9 cellular contexts compared by ENCODE assay signal in genomic region chr17:76530489-76530814, GRCh38. TPM values are rescaled to one million over a fixed set of nuclear protein-coding genes. Genes with fewer than 3 reads are reported as not detected.
DNase-seq lines count a peak whose midpoint lies in the region; ATAC-seq and TF ChIP-seq lines count a peak whose summit lies in the region.
"Had no signal": no experiment of that assay in that cellular context is flagged by ENCODE, and none has a peak within 500 bp of the region (broad histone marks: within the 10 kb centered on the region; RNA-seq: fewer than 3 reads in every experiment).

No MANE protein-coding gene starts in this region.

- H3F3A ChIP-seq in MM.1S (ENCODE audit: insufficient read depth, low read length) = no peaks in the 10 kb centered on the region

- peaks cover 68% of the 10 kb centered on the region for H3K27me3 ChIP-seq in MM.1S (replicated peaks; ENCODE audit: insufficient read depth, low read length)
- H3K27me3 ChIP-seq in body of pancreas = no peaks in the 10 kb centered on the region
- H3K27me3 ChIP-seq in lung (ENCODE audit: control insufficient read depth, insufficient read depth) = no peaks in the 10 kb centered on the region
- H3K27me3 ChIP-seq in suprapubic skin = no peaks in the 10 kb centered on the region

- H3K36me3 ChIP-seq in MM.1S (replicated peaks; ENCODE audit: insufficient read depth, low read length) = no peaks in the 10 kb centered on the region
- H3K36me3 ChIP-seq in body of pancreas (replicated peaks in 1 of 2; ENCODE audit: insufficient read depth in 1 of 2, low read depth in 2 of 2) = no peaks in the 10 kb centered on the region
- no peaks in the 10 kb centered on the region for H3K36me3 ChIP-seq in lung (ENCODE audit: control insufficient read depth in 2 of 2, insufficient read depth in 2 of 2, low read length in 2 of 2)
- H3K36me3 ChIP-seq in suprapubic skin = no peaks in the 10 kb centered on the region

- no peak for TF ChIP-seq EP300 in suprapubic skin (IDR thresholded peaks at IDR 0.05)

- H3K9me2 ChIP-seq in MM.1S (replicated peaks; ENCODE audit: insufficient read depth, low read length) = no peaks in the 10 kb centered on the region

- intact Hi-C loops in body of pancreas (cut with DNase I) = no loop called here
- intact Hi-C loops in posterior vena cava (cut with DNase I) = no loop called here

- TF ChIP-seq CTCF in MM.1S (IDR thresholded peaks at IDR 0.05; ENCODE audit: low read length) (no peak), body of pancreas (IDR thresholded peaks at IDR 0.05) (no peak), lung (IDR thresholded peaks at IDR 0.05; ENCODE audit: control extremely low read depth, extremely low read depth) (no peak), suprapubic skin (IDR thresholded peaks at IDR 0.05) (no peak)

- H3K4me3 ChIP-seq in MM.1S (ENCODE audit: low read length) (no peak overlapping the region), body of pancreas (no peak overlapping the region), lung (no peak overlapping the region), suprapubic skin (peak overlapping the region; percentile 19)

- no peak for DNase-seq in MM.1S
- peak in 1 of 4 donors; percentile 26 for DNase-seq in body of pancreas
- DNase-seq in lung (ENCODE audit: low spot score) = no peak
- DNase-seq in suprapubic skin (ENCODE audit: low spot score in 2 of 2) = no peak
- DNase-seq in activated T-cell treated with anti-CD3 and anti-CD28 coated beads, Interleukin-2, amount 50 U/mL, for 48 hours = no peak
- DNase-seq in posterior vena cava (ENCODE audit: low spot score) = no peak
- no peak for DNase-seq in NCI-H1105 (lab: John Stamatoyannopoulos, UW)
- DNase-seq: activated effector memory CD4-positive, alpha-beta T cell treated with anti-CD3 and anti-CD28 coated beads, Interleukin-2, amount 50 U/mL, for 16 hours; SW 1271 had no signal

- H4K20me1 ChIP-seq in MM.1S (ENCODE audit: insufficient read depth, low read length) = no peaks in the 10 kb centered on the region

- H3K9ac ChIP-seq in MM.1S (ENCODE audit: low read length) = no peak overlapping the region

- 58 to 74% methylated on average over 5 to 7 of the region's 7 CpGs for WGBS in body of pancreas, 2 donors
- WGBS in lung, 2 donors = 45 to 74% methylated on average over 7 of the region's 7 CpGs
- WGBS in suprapubic skin = no CpG with 5 or more reads among the region's 7 CpGs

- ATAC-seq in body of pancreas (no peak), lung (ENCODE audit: insufficient read depth, low FRiP score) (no peak)

- H3K79me2 ChIP-seq in MM.1S (ENCODE audit: low read length) = no peaks in the 10 kb centered on the region

- H3K4me1 ChIP-seq in MM.1S (ENCODE audit: low read length) (peaks cover 5% of the 10 kb centered on the region; the same call in 1 of the 2 replicates), body of pancreas (peaks cover 5% of the 10 kb centered on the region), lung (ENCODE audit: control insufficient read depth in 2 of 2, insufficient read depth in 2 of 2, low read length in 2 of 2) (peaks cover 0 to 29% of the 10 kb centered on the region in 2 donors), suprapubic skin (peaks cover 59% of the 10 kb centered on the region)

- H3K4me2 ChIP-seq in MM.1S (ENCODE audit: low read depth, low read length) = no peak overlapping the region

- H3K27ac ChIP-seq in MM.1S (ENCODE audit: low read length) (no peak overlapping the region), body of pancreas (peak overlapping the region; percentile 22 to 78 (median 64)), lung (ENCODE audit: low read depth in 1 of 2, low read length in 1 of 2) (peak overlapping the region; percentile 94 to 96), suprapubic skin (peak overlapping the region; percentile 94)

- H3K9me3 ChIP-seq in MM.1S (replicated peaks; ENCODE audit: insufficient read depth, low read length) (no peaks in the 10 kb centered on the region), body of pancreas (no peaks in the 10 kb centered on the region), lung (ENCODE audit: control insufficient read depth in 2 of 2, insufficient read depth in 1 of 2, low read length in 1 of 2) (no peaks in the 10 kb centered on the region), suprapubic skin (no peaks in the 10 kb centered on the region)

- TF ChIP-seq POLR2A in body of pancreas (IDR thresholded peaks at IDR 0.05) (no peak), suprapubic skin (IDR thresholded peaks at IDR 0.05) (no peak)

- 0 out of 2 replicates have a peak overlapping the region, but pooled peaks have one; percentile 26 for H2AFZ ChIP-seq in MM.1S (ENCODE audit: low read length)

RNA-seq across cellular contexts. Expression of gene CYGB, which starts 7.1 kb away (rescaled TPM):
- total RNA-seq in body of pancreas = 10 to 100 TPM in 1 of 2 donors, 1 to 10 TPM in 1; 9.6 to 21.1 TPM
- 10 to 100 TPM; 15.9 to 20.0 TPM for total RNA-seq in lung
- 10 to 100 TPM; 21.4 to 30.4 TPM for polyA plus RNA-seq in lung
- 10 to 100 TPM in 2 of 4 donors, 1 to 10 TPM in 2; 2.8 to 18.2 (median 10.4) TPM for total RNA-seq in suprapubic skin
- 10 to 100 TPM; 16.3 to 24.5 TPM for total RNA-seq in posterior vena cava

RNA-seq across cellular contexts. Expression of gene PRCD, which starts 9.4 kb away (rescaled TPM):
- total RNA-seq in body of pancreas = 1 to 10 TPM in 1 of 2 donors, under 1 TPM in 1; 0.52 to 4.6 TPM
- 10 to 100 TPM in 1 of 2 donors, 1 to 10 TPM in 1; 3.3 to 11.3 TPM for total RNA-seq in lung
- polyA plus RNA-seq in lung = 1 to 10 TPM; 2.0 to 7.9 TPM
- total RNA-seq in suprapubic skin = 1 to 10 TPM in 3 of 4 donors, not detected in 1; 1.3 to 2.8 (median 2.2) TPM
- total RNA-seq in posterior vena cava = 1 to 10 TPM; 1.6 to 4.7 TPM

RNA-seq across cellular contexts. Expression of gene RHBDF2, which starts 29.2 kb away (rescaled TPM):
- total RNA-seq in body of pancreas (10 to 100 TPM; 23.1 to 48.1 TPM), lung (10 to 100 TPM; 22.7 to 56.5 TPM), suprapubic skin (10 to 100 TPM; 45.9 to 82.6 (median 52.6) TPM), posterior vena cava (10 to 100 TPM; 26.7 to 31.4 TPM)
- 100 to 1,000 TPM in 1 of 2 donors, 10 to 100 TPM in 1; 20.1 to 116 TPM for polyA plus RNA-seq in lung

RNA-seq across cellular contexts. Expression of gene ST6GALNAC2, which starts 55.2 kb away (rescaled TPM):
- total RNA-seq in body of pancreas = 10 to 100 TPM in 1 of 2 donors, 1 to 10 TPM in 1; 6.9 to 10.1 TPM
- total RNA-seq in lung = 10 to 100 TPM; 20.8 to 38.0 TPM
- 10 to 100 TPM; 12.1 to 15.4 TPM for polyA plus RNA-seq in lung
- total RNA-seq in suprapubic skin = 10 to 100 TPM; 71.1 to 94.3 (median 80.3) TPM
- total RNA-seq in posterior vena cava = 1 to 10 TPM; 3.0 to 3.1 TPM
